ENCODE assay signal across 18 cellular contexts in genomic region chr11:57705432-57705831, GRCh38. TPM values are rescaled to one million over a fixed set of nuclear protein-coding genes. Genes with fewer than 3 reads are reported as not detected.
"Had no signal": no experiment of that assay in that cellular context is flagged by ENCODE, and none has a peak within 500 bp of the region (broad histone marks: within the 10 kb centered on the region; RNA-seq: fewer than 3 reads in every experiment).

No MANE protein-coding gene starts in this region.

RNA-seq across cellular contexts. Expression of gene BTBD18, which starts 46.2 kb away (rescaled TPM):
- total RNA-seq: activated CD4-positive, alpha-beta memory T cell treated with anti-CD3 and anti-CD28 coated beads, Interleukin-2, amount 10 ng/mL, durations not matched to agents 7 days and 5 days; activated CD4-positive, alpha-beta T cell treated with anti-CD3 and anti-CD28 coated beads for 36 hours; activated CD4-positive, alpha-beta T cell treated with anti-CD3 and anti-CD28 coated beads, Interleukin-2, amount 10 ng/mL, durations not matched to agents 7 days and 5 days; activated CD8-positive, alpha-beta memory T cell treated with anti-CD3 and anti-CD28 coated beads, Interleukin-2, amount 10 ng/mL, durations not matched to agents 7 days and 5 days; activated CD8-positive, alpha-beta T cell treated with anti-CD3 and anti-CD28 coated beads, Interleukin-2, amount 10 ng/mL, durations not matched to agents 7 days and 5 days; activated naive CD4-positive, alpha-beta T cell treated with anti-CD3 and anti-CD28 coated beads for 36 hours; activated naive CD8-positive, alpha-beta T cell treated with anti-CD3 and anti-CD28 coated beads, Interleukin-2, amount 10 ng/mL, durations not matched to agents 7 days and 5 days; activated T-helper 1 cell treated with anti-CD3 and anti-CD28 coated beads, Interleukin-12 subunit alpha, Interleukin-12 subunit beta, Interleukin-2, Interleukin-4 antibody, amounts not matched to agents 30 ng/mL and 10 ng/mL and 1 ng/mL, durations not matched to agents 14 hours and 24 hours and 36 hours; activated T-helper 17 cell treated with anti-CD3 and anti-CD28 coated beads, Interleukin-2, amount 50 U/mL, for 72 hours; aorta; astrocyte; body of pancreas; breast epithelium; chondrocyte; T-helper 1 cell treated with Interleukin-12 subunit alpha and Interleukin-12 subunit beta and Interleukin-4 antibody, amounts not matched to agents 30 ng/mL and 1 ng/mL, for 36 hours; T-helper 17 cell; T-helper 2 cell treated with Interferon-gamma antibody and Interleukin-4, amounts not matched to agents 100 ng/mL and 5 ng/mL, for 36 hours had no signal
- polyA plus RNA-seq: adipose tissue had no signal
